Comparison of ENCODE assay signal across 8 cellular contexts in the genomic region with DNA sequence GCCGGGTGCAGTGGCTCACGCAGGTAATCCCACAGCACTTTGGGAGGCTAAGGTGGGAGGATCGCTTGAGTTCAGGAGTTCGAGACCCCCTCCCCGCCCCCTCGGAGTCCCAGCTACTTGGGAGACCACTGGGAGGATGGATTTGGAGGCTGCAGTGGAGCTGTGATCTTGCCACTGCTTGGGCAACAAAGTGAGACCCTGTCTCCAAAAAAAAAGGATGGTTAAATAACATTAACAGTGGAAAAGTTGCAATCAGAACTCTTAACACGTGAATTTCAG. TPM values are rescaled to one million over a fixed set of nuclear protein-coding genes. Genes with fewer than 3 reads are reported as not detected.
DNase-seq lines count a peak whose midpoint lies in the region; ATAC-seq, FAIRE-seq and TF ChIP-seq lines count a peak whose summit lies in the region.

No MANE protein-coding gene starts in this region.

- H3K4me1 ChIP-seq in ES-I3 (ENCODE audit: insufficient read depth, low read length) (peaks cover 9% of the 10 kb centered on the region), gastrocnemius medialis (peaks cover 46% of the 10 kb centered on the region in 2 donors)

- H3K4me1 Mint-ChIP-seq in T-cell: peaks cover 51 to 55% (median 55%) of the 10 kb centered on the region in 3 donors

- ATAC-seq in T-cell (replicated peaks in 1 of 4) (no peak), gastrocnemius medialis (no peak)

- no peaks in the 10 kb centered on the region for H3K9me3 ChIP-seq in ES-I3 (ENCODE audit: control insufficient read depth, insufficient read depth, low read length)
- H3K9me3 ChIP-seq in gastrocnemius medialis: no peaks in the 10 kb centered on the region

- in situ Hi-C loops in gastrocnemius medialis (cut with MboI; ENCODE audit: low sequenced_read_pairs in 4 of 4): loop anchor here in 3 of 4 donors (10.0 kb wide), 2 partner anchors 110 to 200 kb away; no protein-coding TSS in a partner anchor

- peak overlapping the region; percentile 94 to 98 (median 98) for H3K27ac ChIP-seq in gastrocnemius medialis

- H3K27ac Mint-ChIP-seq in T-cell: peak overlapping the region; percentile 98 to 100

- peaks cover 22% of the 10 kb centered on the region for H3K36me3 Mint-ChIP-seq in T-cell

- no peaks in the 10 kb centered on the region for H3K9me3 Mint-ChIP-seq in T-cell

- peak overlapping the region; percentile 92 to 99 (median 98) for H3K4me3 Mint-ChIP-seq in T-cell

- CTCF ChIA-PET in T-cell (lab: Charles Lee): no interaction called here

- no peak for TF ChIP-seq CTCF in gastrocnemius medialis (IDR thresholded peaks at IDR 0.05 in 4 of 5, conservative IDR thresholded peaks at IDR 0.05 in 1 of 5)
- no peak for TF ChIP-seq CTCF in D721Med (IDR thresholded peaks at IDR 0.05; ENCODE audit: insufficient read depth, missing control alignments)

- H3K9ac ChIP-seq in ES-I3 (ENCODE audit: low read depth, low read length): peak overlapping the region; percentile 90; the same call in 1 of the 2 replicates

- POLR2A ChIA-PET in T-cell (lab: Charles Lee): no interaction called here

- no peaks in the 10 kb centered on the region for H3K27me3 Mint-ChIP-seq in T-cell

- TF ChIP-seq POLR2A in gastrocnemius medialis (IDR thresholded peaks at IDR 0.05): no peak

- H3K27me3 ChIP-seq in gastrocnemius medialis: no peaks in the 10 kb centered on the region

- intact Hi-C loops in gastrocnemius medialis (cut with DNase I; ENCODE audit: low total_unique reads): loop anchor here (5.0 kb wide), 2 partner anchors 48 to 502 kb away; partner anchors contain the start of gene MAPKBP1

- peak overlapping the region; percentile 80 to 86 (median 84) for H3K4me3 ChIP-seq in gastrocnemius medialis

- FAIRE-seq in D721Med (lab: Jason Lieb, UNC): no peak

- no peaks in the 10 kb centered on the region for H3K36me3 ChIP-seq in ES-I3 (ENCODE audit: insufficient read depth, low read length)
- peaks cover 0 to 31% of the 10 kb centered on the region in 2 donors for H3K36me3 ChIP-seq in gastrocnemius medialis

- DNase-seq in T-cell: no peak
- peak; percentile 3 for DNase-seq in fibroblast of peridontal ligament (ENCODE audit: extremely low read depth)
- DNase-seq in gastrocnemius medialis: no peak
- DNase-seq in DMS79 (lab: John Stamatoyannopoulos, UW): no peak
- DNase-seq in mucosa of gallbladder (ENCODE audit: low spot score): no peak
- DNase-seq in stimulated activated CD4-positive, alpha-beta T cell treated with anti-CD3 and anti-CD28 coated beads, Interleukin-2, amount 100 ng/mL, for 48 hours: no peak
- no peak for DNase-seq in D721Med (ENCODE audit: insufficient read length, low spot score)

RNA-seq across cellular contexts. Expression of gene TMEM87A, which starts 1.4 kb away (rescaled TPM):
- 10 to 100 TPM; 44.0 to 55.4 (median 45.4) TPM for total RNA-seq in T-cell
- total RNA-seq in gastrocnemius medialis: 10 to 100 TPM; 29.4 to 67.6 (median 37.4) TPM
- total RNA-seq in mucosa of gallbladder: 46.2 TPM

RNA-seq across cellular contexts. Expression of gene GANC, which starts 1.6 kb away (rescaled TPM):
- total RNA-seq in T-cell: 10 to 100 TPM; 32.7 to 51.2 (median 45.7) TPM
- 10 to 100 TPM in 2 of 4 donors, 1 to 10 TPM in 2; 5.9 to 26.3 (median 11.9) TPM for total RNA-seq in gastrocnemius medialis
- total RNA-seq in mucosa of gallbladder: 31.6 TPM
